In the genomic region with DNA sequence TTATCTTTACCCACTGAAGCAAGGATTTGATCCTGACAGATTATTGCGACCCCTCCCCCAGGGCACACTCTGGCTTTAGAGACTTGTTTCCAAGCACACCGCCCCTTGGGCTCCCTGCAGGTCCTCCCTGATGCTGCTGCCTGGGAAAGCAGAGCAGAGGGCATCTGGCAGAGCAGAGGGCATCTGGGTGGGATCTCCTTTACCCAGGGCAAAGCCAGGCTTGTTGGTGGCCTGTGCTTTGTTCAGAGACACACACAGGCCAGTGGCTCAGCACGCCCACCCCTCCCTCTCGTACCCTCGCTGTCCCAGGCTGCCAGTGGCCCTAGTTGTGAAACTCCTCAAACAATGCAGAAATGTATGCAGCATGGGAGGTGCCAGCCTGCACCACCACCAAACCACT, we compare ENCODE assay signal across 13 cellular contexts. TPM values are rescaled to one million over a fixed set of nuclear protein-coding genes. Genes with fewer than 3 reads are reported as not detected.
DNase-seq lines count a peak whose midpoint lies in the region; ATAC-seq and TF ChIP-seq lines count a peak whose summit lies in the region.
"Had no signal": no experiment of that assay in that cellular context is flagged by ENCODE, and none has a peak within 500 bp of the region (broad histone marks: within the 10 kb centered on the region; RNA-seq: fewer than 3 reads in every experiment).

No MANE protein-coding gene starts in this region.

- H3K27me3 Mint-ChIP-seq in CD8-positive, alpha-beta memory T cell, result no peaks in the 10 kb centered on the region
- H3K27me3 Mint-ChIP-seq in activated CD8-positive, alpha-beta T cell treated with anti-CD3 and anti-CD28 coated beads, Interleukin-2, amount 10 ng/mL, durations not matched to agents 7 days and 5 days (ENCODE audit: low read depth), result no peaks in the 10 kb centered on the region
- H3K27me3 Mint-ChIP-seq in naive B cell, result no peaks in the 10 kb centered on the region

- H3K4me2 ChIP-seq in BLaER1, result peak overlapping the region; percentile 93

- peaks cover 85% of the 10 kb centered on the region for H4K20me1 ChIP-seq in BLaER1

- TF ChIP-seq POLR2A in erythroblast (IDR thresholded peaks at IDR 0.05; ENCODE audit: low read length), result no peak

- H3K36me3 ChIP-seq in BLaER1 (peaks cover 10% of the 10 kb centered on the region; the same call in 1 of the 2 replicates), SJCRH30 (no peaks in the 10 kb centered on the region)
- no peaks in the 10 kb centered on the region for H3K36me3 ChIP-seq in CD8-positive, alpha-beta memory T cell (ENCODE audit: insufficient read depth, low read length)
- H3K36me3 ChIP-seq: pancreas had no signal

- peak overlapping the region; percentile 93 to 99 (median 97) for H3K4me3 Mint-ChIP-seq in CD8-positive, alpha-beta memory T cell
- H3K4me3 Mint-ChIP-seq in activated CD8-positive, alpha-beta T cell treated with anti-CD3 and anti-CD28 coated beads, Interleukin-2, amount 10 ng/mL, durations not matched to agents 7 days and 5 days, result peak overlapping the region; percentile 91
- H3K4me3 Mint-ChIP-seq in naive B cell, result peak overlapping the region; percentile 54 to 97 (median 95)

- H3K36me3 Mint-ChIP-seq in CD8-positive, alpha-beta memory T cell, result peaks cover 0 to 52% (median 6%) of the 10 kb centered on the region in 3 donors
- H3K36me3 Mint-ChIP-seq in activated CD8-positive, alpha-beta T cell treated with anti-CD3 and anti-CD28 coated beads, Interleukin-2, amount 10 ng/mL, durations not matched to agents 7 days and 5 days (ENCODE audit: low read depth), result peaks cover 58% of the 10 kb centered on the region
- no peaks in the 10 kb centered on the region for H3K36me3 Mint-ChIP-seq in naive B cell

- H3K4me1 Mint-ChIP-seq in CD8-positive, alpha-beta memory T cell, result peaks cover 72 to 79% (median 75%) of the 10 kb centered on the region in 3 donors
- peaks cover 69% of the 10 kb centered on the region for H3K4me1 Mint-ChIP-seq in activated CD8-positive, alpha-beta T cell treated with anti-CD3 and anti-CD28 coated beads, Interleukin-2, amount 10 ng/mL, durations not matched to agents 7 days and 5 days (ENCODE audit: low read depth)
- H3K4me1 Mint-ChIP-seq in naive B cell, result peaks cover 61 to 79% (median 67%) of the 10 kb centered on the region in 3 donors

- H3K27ac Mint-ChIP-seq in CD8-positive, alpha-beta memory T cell, result peak overlapping the region; percentile 81 to 99 (median 93)
- peak overlapping the region; percentile 92 for H3K27ac Mint-ChIP-seq in activated CD8-positive, alpha-beta T cell treated with anti-CD3 and anti-CD28 coated beads, Interleukin-2, amount 10 ng/mL, durations not matched to agents 7 days and 5 days
- peak overlapping the region in 5 of 6 donors; percentile 66 to 96 (median 80) for H3K27ac Mint-ChIP-seq in naive B cell

- no peak for DNase-seq in CD8-positive, alpha-beta memory T cell
- DNase-seq in activated CD8-positive, alpha-beta T cell treated with anti-CD3 and anti-CD28 coated beads, Interleukin-2, amount 10 ng/mL, durations not matched to agents 7 days and 5 days, result no peak
- DNase-seq in naive B cell (no peak), SJCRH30 (no peak), erythroblast (lab: John Stamatoyannopoulos, UW) (no peak)
- DNase-seq: activated CD4-positive, alpha-beta T cell treated with anti-CD3 and anti-CD28 coated beads, Interleukin-2, amount 50 U/mL, for 1 hour; NCI-H1436 treated with DMSO at 0.1 percent for 48 hours; NCI-H69 had no signal

- H3K9ac ChIP-seq in BLaER1, result no peak overlapping the region

- no peaks in the 10 kb centered on the region for H3K27me3 ChIP-seq in BLaER1
- no peaks in the 10 kb centered on the region for H3K27me3 ChIP-seq in CD8-positive, alpha-beta memory T cell (ENCODE audit: insufficient read depth, low read length, poor library complexity, severe bottlenecking)
- H3K27me3 ChIP-seq in SJCRH30, result no peaks in the 10 kb centered on the region
- H3K27me3 ChIP-seq: pancreas had no signal

- H3K4me1 ChIP-seq in BLaER1, result peaks cover 77% of the 10 kb centered on the region
- H3K4me1 ChIP-seq in CD8-positive, alpha-beta memory T cell (ENCODE audit: insufficient read depth, low read length), result peaks cover 73% of the 10 kb centered on the region
- H3K4me1 ChIP-seq in SJCRH30, result peaks cover 10% of the 10 kb centered on the region

- H3K27ac ChIP-seq in BLaER1 (peak overlapping the region; percentile 10; the same call in 1 of the 2 replicates), SJCRH30 (no peak overlapping the region)
- H3K27ac ChIP-seq in CD8-positive, alpha-beta memory T cell (ENCODE audit: low read depth, low read length), result no peak overlapping the region

- H3K4me3 ChIP-seq in BLaER1 (no peak overlapping the region), SJCRH30 (no peak overlapping the region)
- H3K4me3 ChIP-seq in CD8-positive, alpha-beta memory T cell (ENCODE audit: low read length), result peak overlapping the region; percentile 44
- H3K4me3 ChIP-seq: pancreas, SK-N-MC had no signal

- ATAC-seq in activated CD8-positive, alpha-beta T cell treated with anti-CD3 and anti-CD28 coated beads, Interleukin-2, amount 10 ng/mL, durations not matched to agents 7 days and 5 days, result no peak
- ATAC-seq in naive B cell (ENCODE audit: low read depth in 2 of 2), result no peak
- no peak for ATAC-seq in HG03175 (IDR thresholded peaks at IDR 0.05; ENCODE audit: unreplicated experiment)
- ATAC-seq in GM21515 (IDR thresholded peaks at IDR 0.05; ENCODE audit: unreplicated experiment), result no peak
- ATAC-seq: pancreas had no signal

- no peaks in the 10 kb centered on the region for H3K9me3 Mint-ChIP-seq in CD8-positive, alpha-beta memory T cell
- H3K9me3 Mint-ChIP-seq in activated CD8-positive, alpha-beta T cell treated with anti-CD3 and anti-CD28 coated beads, Interleukin-2, amount 10 ng/mL, durations not matched to agents 7 days and 5 days (ENCODE audit: insufficient read depth), result no peaks in the 10 kb centered on the region
- H3K9me3 Mint-ChIP-seq in naive B cell, result no peaks in the 10 kb centered on the region

- CTCF ChIA-PET in CD8-positive, alpha-beta memory T cell (lab: Charles Lee), result no interaction called here
- CTCF ChIA-PET in activated CD8-positive, alpha-beta T cell treated with anti-CD3 and anti-CD28 coated beads, Interleukin-2, amount 10 ng/mL, durations not matched to agents 7 days and 5 days (lab: Charles Lee), result interaction anchor here (0.7 kb wide), 1 partner anchor 128 kb away, joined by 3 read pairs; no protein-coding TSS in a partner anchor

- POLR2A ChIA-PET in CD8-positive, alpha-beta memory T cell (lab: Charles Lee), result no interaction called here
- POLR2A ChIA-PET in activated CD8-positive, alpha-beta T cell treated with anti-CD3 and anti-CD28 coated beads, Interleukin-2, amount 10 ng/mL, durations not matched to agents 7 days and 5 days (lab: Charles Lee), result interaction anchor here (1.3 to 1.4 kb wide), 2 partner anchors 17 to 104 kb away, joined by 3 to 4 read pairs; no protein-coding TSS in a partner anchor

- no peaks in the 10 kb centered on the region for H3K9me3 ChIP-seq in BLaER1
- no peaks in the 10 kb centered on the region for H3K9me3 ChIP-seq in CD8-positive, alpha-beta memory T cell (ENCODE audit: low read length)
- no peaks in the 10 kb centered on the region for H3K9me3 ChIP-seq in SJCRH30 (replicated peaks)
- H3K9me3 ChIP-seq: pancreas had no signal

RNA-seq across cellular contexts. Expression of a gene that starts 4.8 kb away (rescaled TPM):
- 100 to 1,000 TPM; 145 to 147 TPM for total RNA-seq in CD8-positive, alpha-beta memory T cell
- polyA plus RNA-seq in CD8-positive, alpha-beta memory T cell, result 109 TPM
- 100 to 1,000 TPM; 214 to 215 TPM for total RNA-seq in activated CD8-positive, alpha-beta T cell treated with anti-CD3 and anti-CD28 coated beads, Interleukin-2, amount 10 ng/mL, durations not matched to agents 7 days and 5 days
- polyA plus RNA-seq in naive B cell (ENCODE audit: low read depth in 6 of 6), result 10 to 100 TPM; 16.6 to 58.8 (median 40.0) TPM
- total RNA-seq in SJCRH30 (2014; rRNA removed; shearing (Covaris generic)), result 33.1 and 34.7 TPM in 2 replicates
